ENCODE assay signal across 1 cellular context in the genomic region with DNA sequence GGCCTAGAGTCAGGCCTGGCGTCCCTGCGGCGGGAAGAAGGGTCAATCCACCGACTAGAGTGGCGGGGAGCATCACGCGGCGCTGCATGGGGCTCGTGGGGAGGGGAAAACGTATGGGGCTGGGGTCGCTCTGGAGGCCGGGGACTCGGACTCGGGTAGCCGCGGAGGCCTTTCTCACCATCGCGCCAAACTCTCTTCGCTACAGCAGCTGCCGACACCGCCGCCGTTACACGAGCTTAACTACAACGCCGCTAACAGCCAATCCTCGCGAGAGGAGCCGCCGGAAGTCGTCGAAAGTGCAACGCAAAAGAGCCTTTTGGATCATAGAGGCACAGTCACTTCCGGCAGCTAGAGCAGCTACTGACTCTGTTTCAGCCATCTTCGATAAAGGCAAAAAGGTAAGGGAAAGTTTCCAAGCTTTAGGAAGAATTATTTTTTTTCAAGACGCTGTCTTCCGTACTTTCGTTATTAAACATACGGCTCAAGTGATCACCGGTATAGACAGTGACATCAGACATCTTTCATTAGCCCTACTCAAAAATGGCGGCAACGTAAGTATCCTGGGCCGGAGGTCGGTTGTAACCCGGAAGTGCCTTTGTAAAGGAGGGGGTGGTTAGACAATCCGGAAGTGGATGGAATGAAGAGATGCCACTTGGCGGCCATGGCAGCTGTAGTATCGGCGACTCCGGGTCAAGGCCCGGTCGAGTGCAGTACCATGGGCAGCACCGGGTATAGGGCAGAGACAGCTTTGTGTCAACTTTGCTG.
TF ChIP-seq lines count a peak whose summit lies in the region.

A gene (minus strand): TSS at position 247 of the 765 bp plus-strand sequence. CDS start 66 bp downstream, at position 181.
A gene with protein sequence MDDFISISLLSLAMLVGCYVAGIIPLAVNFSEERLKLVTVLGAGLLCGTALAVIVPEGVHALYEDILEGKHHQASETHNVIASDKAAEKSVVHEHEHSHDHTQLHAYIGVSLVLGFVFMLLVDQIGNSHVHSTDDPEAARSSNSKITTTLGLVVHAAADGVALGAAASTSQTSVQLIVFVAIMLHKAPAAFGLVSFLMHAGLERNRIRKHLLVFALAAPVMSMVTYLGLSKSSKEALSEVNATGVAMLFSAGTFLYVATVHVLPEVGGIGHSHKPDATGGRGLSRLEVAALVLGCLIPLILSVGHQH (plus strand): TSS at position 640 of the 765 bp plus-strand sequence. CDS start 678 bp downstream, outside the sequence.

TF ChIP-seq in HepG2, 621 proteins besides CTCF, POLR2A, EP300 and RAD21 (continued from another document and continues in another):
- TF ChIP-seq KDM3A (CRISPR knock-in tag; IDR thresholded peaks at IDR 0.05; ENCODE audit: low read depth), result no peak; the same call in 1 of the 2 replicates
- 0 out of 2 replicates have a peak, but pooled peaks have one; percentile 53 for TF ChIP-seq TP53 (CRISPR knock-in tag; conservative IDR thresholded peaks at IDR 0.05)
- TF ChIP-seq ZNF530 (CRISPR knock-in tag; IDR thresholded peaks at IDR 0.05; ENCODE audit: low read depth), result no peak
- no peak; the same call in 1 of the 2 replicates for TF ChIP-seq PHF21A (CRISPR knock-in tag; IDR thresholded peaks at IDR 0.05)
- no peak for TF ChIP-seq ZNF558 (CRISPR knock-in tag; IDR thresholded peaks at IDR 0.05; ENCODE audit: borderline replicate concordance)
- TF ChIP-seq ZNF251 (CRISPR knock-in tag; IDR thresholded peaks at IDR 0.05), result no peak
- TF ChIP-seq ZNF549 (CRISPR knock-in tag; IDR thresholded peaks at IDR 0.05), result no peak
- TF ChIP-seq PHF5A (CRISPR knock-in tag; IDR thresholded peaks at IDR 0.05; ENCODE audit: low read depth, unreplicated experiment), result no peak
- TF ChIP-seq, protein P1, sequence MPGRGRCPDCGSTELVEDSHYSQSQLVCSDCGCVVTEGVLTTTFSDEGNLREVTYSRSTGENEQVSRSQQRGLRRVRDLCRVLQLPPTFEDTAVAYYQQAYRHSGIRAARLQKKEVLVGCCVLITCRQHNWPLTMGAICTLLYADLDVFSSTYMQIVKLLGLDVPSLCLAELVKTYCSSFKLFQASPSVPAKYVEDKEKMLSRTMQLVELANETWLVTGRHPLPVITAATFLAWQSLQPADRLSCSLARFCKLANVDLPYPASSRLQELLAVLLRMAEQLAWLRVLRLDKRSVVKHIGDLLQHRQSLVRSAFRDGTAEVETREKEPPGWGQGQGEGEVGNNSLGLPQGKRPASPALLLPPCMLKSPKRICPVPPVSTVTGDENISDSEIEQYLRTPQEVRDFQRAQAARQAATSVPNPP (CRISPR knock-in tag; IDR thresholded peaks at IDR 0.05), result no peak
- TF ChIP-seq MAZ (IDR thresholded peaks at IDR 0.05; ENCODE audit: borderline replicate concordance, low read depth, low read length), result 0 out of 2 replicates have a peak, but pooled peaks have one; percentile 19
- peak; percentile 25; the same call in 1 of the 2 replicates for TF ChIP-seq MAZ (CRISPR knock-in tag; IDR thresholded peaks at IDR 0.05; ENCODE audit: low read depth)
- no peak; the same call in 1 of the 2 replicates for TF ChIP-seq ZNF891 (CRISPR knock-in tag; IDR thresholded peaks at IDR 0.05)
- no peak for TF ChIP-seq ZNF230 (CRISPR knock-in tag; IDR thresholded peaks at IDR 0.05)
- TF ChIP-seq IRF2 (CRISPR knock-in tag; IDR thresholded peaks at IDR 0.05), result peak; percentile 60; the same call in 1 of the 2 replicates
- TF ChIP-seq, protein P2, sequence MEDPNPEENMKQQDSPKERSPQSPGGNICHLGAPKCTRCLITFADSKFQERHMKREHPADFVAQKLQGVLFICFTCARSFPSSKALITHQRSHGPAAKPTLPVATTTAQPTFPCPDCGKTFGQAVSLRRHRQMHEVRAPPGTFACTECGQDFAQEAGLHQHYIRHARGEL (CRISPR knock-in tag; IDR thresholded peaks at IDR 0.05), result no peak
- TF ChIP-seq ZNF256 (CRISPR knock-in tag; conservative IDR thresholded peaks at IDR 0.05), result no peak
- TF ChIP-seq HNRNPH1 (optimal IDR thresholded peaks at IDR 0.05; ENCODE audit: low read depth, low read length), result no peak
- no peak for TF ChIP-seq FIP1L1 (IDR thresholded peaks at IDR 0.05; ENCODE audit: borderline replicate concordance, insufficient read depth, low read depth, low read length)
- peak; percentile 22; the same call in 1 of the 2 replicates for TF ChIP-seq KDM5B (CRISPR knock-in tag; IDR thresholded peaks at IDR 0.05; ENCODE audit: borderline replicate concordance)
- 0 out of 2 replicates have a peak, but pooled peaks have one; percentile 28 for TF ChIP-seq TEAD2 (CRISPR knock-in tag; IDR thresholded peaks at IDR 0.05)
- 0 out of 2 replicates have a peak, but pooled peaks have one; percentile 36 for TF ChIP-seq FOXK2 (IDR thresholded peaks at IDR 0.05)
- no peak for TF ChIP-seq GZF1 (CRISPR knock-in tag; IDR thresholded peaks at IDR 0.05)
- TF ChIP-seq BRD4 (CRISPR knock-in tag; IDR thresholded peaks at IDR 0.05), result peak; percentile 23; the same call in 1 of the 2 replicates
- TF ChIP-seq, protein P3, sequence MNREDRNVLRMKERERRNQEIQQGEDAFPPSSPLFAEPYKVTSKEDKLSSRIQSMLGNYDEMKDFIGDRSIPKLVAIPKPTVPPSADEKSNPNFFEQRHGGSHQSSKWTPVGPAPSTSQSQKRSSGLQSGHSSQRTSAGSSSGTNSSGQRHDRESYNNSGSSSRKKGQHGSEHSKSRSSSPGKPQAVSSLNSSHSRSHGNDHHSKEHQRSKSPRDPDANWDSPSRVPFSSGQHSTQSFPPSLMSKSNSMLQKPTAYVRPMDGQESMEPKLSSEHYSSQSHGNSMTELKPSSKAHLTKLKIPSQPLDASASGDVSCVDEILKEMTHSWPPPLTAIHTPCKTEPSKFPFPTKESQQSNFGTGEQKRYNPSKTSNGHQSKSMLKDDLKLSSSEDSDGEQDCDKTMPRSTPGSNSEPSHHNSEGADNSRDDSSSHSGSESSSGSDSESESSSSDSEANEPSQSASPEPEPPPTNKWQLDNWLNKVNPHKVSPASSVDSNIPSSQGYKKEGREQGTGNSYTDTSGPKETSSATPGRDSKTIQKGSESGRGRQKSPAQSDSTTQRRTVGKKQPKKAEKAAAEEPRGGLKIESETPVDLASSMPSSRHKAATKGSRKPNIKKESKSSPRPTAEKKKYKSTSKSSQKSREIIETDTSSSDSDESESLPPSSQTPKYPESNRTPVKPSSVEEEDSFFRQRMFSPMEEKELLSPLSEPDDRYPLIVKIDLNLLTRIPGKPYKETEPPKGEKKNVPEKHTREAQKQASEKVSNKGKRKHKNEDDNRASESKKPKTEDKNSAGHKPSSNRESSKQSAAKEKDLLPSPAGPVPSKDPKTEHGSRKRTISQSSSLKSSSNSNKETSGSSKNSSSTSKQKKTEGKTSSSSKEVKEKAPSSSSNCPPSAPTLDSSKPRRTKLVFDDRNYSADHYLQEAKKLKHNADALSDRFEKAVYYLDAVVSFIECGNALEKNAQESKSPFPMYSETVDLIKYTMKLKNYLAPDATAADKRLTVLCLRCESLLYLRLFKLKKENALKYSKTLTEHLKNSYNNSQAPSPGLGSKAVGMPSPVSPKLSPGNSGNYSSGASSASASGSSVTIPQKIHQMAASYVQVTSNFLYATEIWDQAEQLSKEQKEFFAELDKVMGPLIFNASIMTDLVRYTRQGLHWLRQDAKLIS (CRISPR knock-in tag; IDR thresholded peaks at IDR 0.05), result no peak
- TF ChIP-seq ZNF772 (CRISPR knock-in tag; IDR thresholded peaks at IDR 0.05), result no peak; the same call in 1 of the 2 replicates
- TF ChIP-seq, protein P4, sequence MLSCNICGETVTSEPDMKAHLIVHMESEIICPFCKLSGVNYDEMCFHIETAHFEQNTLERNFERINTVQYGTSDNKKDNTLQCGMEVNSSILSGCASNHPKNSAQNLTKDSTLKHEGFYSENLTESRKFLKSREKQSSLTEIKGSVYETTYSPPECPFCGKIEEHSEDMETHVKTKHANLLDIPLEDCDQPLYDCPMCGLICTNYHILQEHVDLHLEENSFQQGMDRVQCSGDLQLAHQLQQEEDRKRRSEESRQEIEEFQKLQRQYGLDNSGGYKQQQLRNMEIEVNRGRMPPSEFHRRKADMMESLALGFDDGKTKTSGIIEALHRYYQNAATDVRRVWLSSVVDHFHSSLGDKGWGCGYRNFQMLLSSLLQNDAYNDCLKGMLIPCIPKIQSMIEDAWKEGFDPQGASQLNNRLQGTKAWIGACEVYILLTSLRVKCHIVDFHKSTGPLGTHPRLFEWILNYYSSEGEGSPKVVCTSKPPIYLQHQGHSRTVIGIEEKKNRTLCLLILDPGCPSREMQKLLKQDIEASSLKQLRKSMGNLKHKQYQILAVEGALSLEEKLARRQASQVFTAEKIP (CRISPR knock-in tag; IDR thresholded peaks at IDR 0.05; ENCODE audit: borderline replicate concordance), result no peak
- TF ChIP-seq, protein P5, sequence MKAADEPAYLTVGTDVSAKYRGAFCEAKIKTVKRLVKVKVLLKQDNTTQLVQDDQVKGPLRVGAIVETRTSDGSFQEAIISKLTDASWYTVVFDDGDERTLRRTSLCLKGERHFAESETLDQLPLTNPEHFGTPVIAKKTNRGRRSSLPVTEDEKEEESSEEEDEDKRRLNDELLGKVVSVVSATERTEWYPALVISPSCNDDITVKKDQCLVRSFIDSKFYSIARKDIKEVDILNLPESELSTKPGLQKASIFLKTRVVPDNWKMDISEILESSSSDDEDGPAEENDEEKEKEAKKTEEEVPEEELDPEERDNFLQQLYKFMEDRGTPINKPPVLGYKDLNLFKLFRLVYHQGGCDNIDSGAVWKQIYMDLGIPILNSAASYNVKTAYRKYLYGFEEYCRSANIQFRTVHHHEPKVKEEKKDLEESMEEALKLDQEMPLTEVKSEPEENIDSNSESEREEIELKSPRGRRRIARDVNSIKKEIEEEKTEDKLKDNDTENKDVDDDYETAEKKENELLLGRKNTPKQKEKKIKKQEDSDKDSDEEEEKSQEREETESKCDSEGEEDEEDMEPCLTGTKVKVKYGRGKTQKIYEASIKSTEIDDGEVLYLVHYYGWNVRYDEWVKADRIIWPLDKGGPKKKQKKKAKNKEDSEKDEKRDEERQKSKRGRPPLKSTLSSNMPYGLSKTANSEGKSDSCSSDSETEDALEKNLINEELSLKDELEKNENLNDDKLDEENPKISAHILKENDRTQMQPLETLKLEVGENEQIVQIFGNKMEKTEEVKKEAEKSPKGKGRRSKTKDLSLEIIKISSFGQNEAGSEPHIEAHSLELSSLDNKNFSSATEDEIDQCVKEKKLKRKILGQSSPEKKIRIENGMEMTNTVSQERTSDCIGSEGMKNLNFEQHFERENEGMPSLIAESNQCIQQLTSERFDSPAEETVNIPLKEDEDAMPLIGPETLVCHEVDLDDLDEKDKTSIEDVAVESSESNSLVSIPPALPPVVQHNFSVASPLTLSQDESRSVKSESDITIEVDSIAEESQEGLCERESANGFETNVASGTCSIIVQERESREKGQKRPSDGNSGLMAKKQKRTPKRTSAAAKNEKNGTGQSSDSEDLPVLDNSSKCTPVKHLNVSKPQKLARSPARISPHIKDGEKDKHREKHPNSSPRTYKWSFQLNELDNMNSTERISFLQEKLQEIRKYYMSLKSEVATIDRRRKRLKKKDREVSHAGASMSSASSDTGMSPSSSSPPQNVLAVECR (CRISPR knock-in tag; IDR thresholded peaks at IDR 0.05; ENCODE audit: borderline replicate concordance), result peak; percentile 87
- no peak for TF ChIP-seq ZNF101 (CRISPR knock-in tag; IDR thresholded peaks at IDR 0.05; ENCODE audit: borderline replicate concordance, low read depth)
- TF ChIP-seq CBX1 (IDR thresholded peaks at IDR 0.05; ENCODE audit: low read depth), result no peak
- TF ChIP-seq, protein P6, sequence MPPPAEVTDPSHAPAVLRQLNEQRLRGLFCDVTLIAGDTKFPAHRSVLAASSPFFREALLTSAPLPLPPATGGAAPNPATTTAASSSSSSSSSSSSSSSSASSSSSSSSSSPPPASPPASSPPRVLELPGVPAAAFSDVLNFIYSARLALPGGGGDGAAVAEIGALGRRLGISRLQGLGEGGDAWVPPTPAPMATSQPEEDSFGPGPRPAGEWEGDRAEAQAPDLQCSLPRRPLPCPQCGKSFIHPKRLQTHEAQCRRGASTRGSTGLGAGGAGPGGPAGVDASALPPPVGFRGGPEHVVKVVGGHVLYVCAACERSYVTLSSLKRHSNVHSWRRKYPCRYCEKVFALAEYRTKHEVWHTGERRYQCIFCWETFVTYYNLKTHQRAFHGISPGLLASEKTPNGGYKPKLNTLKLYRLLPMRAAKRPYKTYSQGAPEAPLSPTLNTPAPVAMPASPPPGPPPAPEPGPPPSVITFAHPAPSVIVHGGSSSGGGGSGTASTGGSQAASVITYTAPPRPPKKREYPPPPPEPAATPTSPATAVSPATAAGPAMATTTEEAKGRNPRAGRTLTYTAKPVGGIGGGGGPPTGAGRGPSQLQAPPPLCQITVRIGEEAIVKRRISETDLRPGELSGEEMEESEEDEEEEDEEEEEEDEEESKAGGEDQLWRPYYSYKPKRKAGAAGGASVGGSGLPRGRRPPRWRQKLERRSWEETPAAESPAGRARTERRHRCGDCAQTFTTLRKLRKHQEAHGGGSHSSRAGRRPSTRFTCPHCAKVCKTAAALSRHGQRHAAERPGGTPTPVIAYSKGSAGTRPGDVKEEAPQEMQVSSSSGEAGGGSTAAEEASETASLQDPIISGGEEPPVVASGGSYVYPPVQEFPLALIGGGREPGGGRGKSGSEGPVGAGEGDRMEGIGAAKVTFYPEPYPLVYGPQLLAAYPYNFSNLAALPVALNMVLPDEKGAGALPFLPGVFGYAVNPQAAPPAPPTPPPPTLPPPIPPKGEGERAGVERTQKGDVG (CRISPR knock-in tag; IDR thresholded peaks at IDR 0.05; ENCODE audit: borderline replicate concordance), result no peak
- TF ChIP-seq ZNF850 (CRISPR knock-in tag; conservative IDR thresholded peaks at IDR 0.05), result no peak
- TF ChIP-seq, protein P7, sequence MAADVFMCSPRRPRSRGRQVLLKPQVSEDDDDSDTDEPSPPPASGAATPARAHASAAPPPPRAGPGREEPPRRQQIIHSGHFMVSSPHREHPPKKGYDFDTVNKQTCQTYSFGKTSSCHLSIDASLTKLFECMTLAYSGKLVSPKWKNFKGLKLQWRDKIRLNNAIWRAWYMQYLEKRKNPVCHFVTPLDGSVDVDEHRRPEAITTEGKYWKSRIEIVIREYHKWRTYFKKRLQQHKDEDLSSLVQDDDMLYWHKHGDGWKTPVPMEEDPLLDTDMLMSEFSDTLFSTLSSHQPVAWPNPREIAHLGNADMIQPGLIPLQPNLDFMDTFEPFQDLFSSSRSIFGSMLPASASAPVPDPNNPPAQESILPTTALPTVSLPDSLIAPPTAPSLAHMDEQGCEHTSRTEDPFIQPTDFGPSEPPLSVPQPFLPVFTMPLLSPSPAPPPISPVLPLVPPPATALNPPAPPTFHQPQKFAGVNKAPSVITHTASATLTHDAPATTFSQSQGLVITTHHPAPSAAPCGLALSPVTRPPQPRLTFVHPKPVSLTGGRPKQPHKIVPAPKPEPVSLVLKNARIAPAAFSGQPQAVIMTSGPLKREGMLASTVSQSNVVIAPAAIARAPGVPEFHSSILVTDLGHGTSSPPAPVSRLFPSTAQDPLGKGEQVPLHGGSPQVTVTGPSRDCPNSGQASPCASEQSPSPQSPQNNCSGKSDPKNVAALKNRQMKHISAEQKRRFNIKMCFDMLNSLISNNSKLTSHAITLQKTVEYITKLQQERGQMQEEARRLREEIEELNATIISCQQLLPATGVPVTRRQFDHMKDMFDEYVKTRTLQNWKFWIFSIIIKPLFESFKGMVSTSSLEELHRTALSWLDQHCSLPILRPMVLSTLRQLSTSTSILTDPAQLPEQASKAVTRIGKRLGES (CRISPR knock-in tag; IDR thresholded peaks at IDR 0.05; ENCODE audit: borderline replicate concordance), result no peak
- no peak for TF ChIP-seq RCOR2 (CRISPR knock-in tag; IDR thresholded peaks at IDR 0.05)
- TF ChIP-seq ZNF563 (CRISPR knock-in tag; IDR thresholded peaks at IDR 0.05), result no peak
- no peak for TF ChIP-seq ISX (CRISPR knock-in tag; conservative IDR thresholded peaks at IDR 0.05)
- TF ChIP-seq ATM (IDR thresholded peaks at IDR 0.05; ENCODE audit: borderline replicate concordance), result no peak
- no peak for TF ChIP-seq HDAC6 (IDR thresholded peaks at IDR 0.05; ENCODE audit: low read depth, low read length)
- TF ChIP-seq ZNF790 (CRISPR knock-in tag; IDR thresholded peaks at IDR 0.05; ENCODE audit: borderline replicate concordance), result 0 out of 2 replicates have a peak, but pooled peaks have one; percentile 45
- TF ChIP-seq REL (CRISPR knock-in tag; conservative IDR thresholded peaks at IDR 0.05), result no peak
- TF ChIP-seq KDM4B (CRISPR knock-in tag; IDR thresholded peaks at IDR 0.05), result 0 out of 2 replicates have a peak, but pooled peaks have one; percentile 37
